In genomic region chr1:154517661-154518060, GRCh38 we compare ENCODE assay signal across 2 cellular contexts.
TF ChIP-seq lines count a peak whose summit lies in the region.

No MANE protein-coding gene starts in this region.

TF ChIP-seq in A549, 52 proteins besides CTCF, POLR2A, EP300 and RAD21:
- TF ChIP-seq FOSL2 (IDR thresholded peaks at IDR 0.05) (no peak), FOSL2 (CRISPR knock-in tag; IDR thresholded peaks at IDR 0.05) (no peak), MAFK (IDR thresholded peaks at IDR 0.05; ENCODE audit: partially characterized antibody) (peak; percentile 69)

TF ChIP-seq in K562, 482 proteins besides CTCF, POLR2A, EP300 and RAD21:
- TF ChIP-seq ZNF316 (IDR thresholded peaks at IDR 0.05), result peak; percentile 48; the same call in 1 of the 2 replicates
- peak; percentile 46; the same call in 1 of the 2 replicates for TF ChIP-seq C11orf30 (IDR thresholded peaks at IDR 0.05; ENCODE audit: low read depth)
- no peak for TF ChIP-seq HES1 (IDR thresholded peaks at IDR 0.05; ENCODE audit: low read depth)
